9 cellular contexts compared by ENCODE assay signal in the genomic region with DNA sequence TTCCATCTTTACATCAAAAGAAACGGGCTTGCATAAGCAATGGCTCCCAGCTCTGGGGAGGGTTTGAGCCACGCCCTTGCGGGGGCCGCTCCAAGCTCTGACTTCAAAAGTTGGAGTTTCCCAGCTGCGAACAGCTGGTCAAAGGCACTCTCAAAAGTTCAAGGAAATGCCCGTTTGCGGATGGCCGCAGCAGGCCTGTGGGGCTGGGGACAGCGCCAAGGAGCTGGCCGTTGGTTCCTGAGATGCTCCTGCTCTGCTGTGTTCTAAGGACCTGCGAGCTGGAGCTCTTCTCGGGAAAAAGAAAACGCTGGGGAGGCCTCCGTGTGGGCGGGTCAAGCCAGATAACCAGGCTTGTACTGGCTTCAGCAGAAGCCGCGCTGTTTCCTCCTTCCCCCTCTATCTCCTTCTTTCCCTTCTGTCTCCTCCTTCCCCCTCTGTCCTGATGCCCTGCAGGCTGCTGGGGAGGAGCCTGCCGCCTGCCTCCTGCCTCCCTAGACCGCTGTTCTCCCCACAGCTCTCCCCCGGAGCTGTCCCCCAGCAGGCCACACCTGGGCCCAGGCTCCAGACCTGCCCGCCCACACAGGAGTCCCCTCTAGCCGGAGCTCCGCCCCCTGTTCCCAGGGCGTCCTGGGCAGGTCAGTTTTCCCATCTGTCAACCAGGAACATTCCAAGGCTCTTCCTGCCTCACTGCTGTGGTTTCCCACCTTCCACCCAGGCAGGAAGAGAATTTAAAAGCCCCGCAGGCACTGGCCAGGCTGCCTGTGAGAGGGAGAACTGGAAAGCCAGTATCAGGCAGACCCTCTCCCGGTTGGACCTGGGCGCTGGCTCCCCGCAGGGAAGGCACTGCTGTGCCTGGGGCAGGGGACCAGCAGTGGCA. TPM values are rescaled to one million over a fixed set of nuclear protein-coding genes. Genes with fewer than 3 reads are reported as not detected.
DNase-seq lines count a peak whose midpoint lies in the region; ATAC-seq, FAIRE-seq and TF ChIP-seq lines count a peak whose summit lies in the region.
"Had no signal": no experiment of that assay in that cellular context is flagged by ENCODE, and none has a peak within 500 bp of the region (broad histone marks: within the 10 kb centered on the region; RNA-seq: fewer than 3 reads in every experiment).

No MANE protein-coding gene starts in this region.

- POLR2A ChIA-PET in endothelial cell of umbilical vein (lab: Charles Lee) = no interaction called here

- TF ChIP-seq POLR2A in Peyer's patch (IDR thresholded peaks at IDR 0.05) (no peak), endothelial cell of umbilical vein (IDR thresholded peaks at IDR 0.05; ENCODE audit: low read depth, low read length) (no peak)

- BruUV-seq in endothelial cell of umbilical vein (replicated peaks; lab: Mats Ljungman, UMichigan) = no TSS peak

- no peaks in the 10 kb centered on the region for H3K79me2 ChIP-seq in endothelial cell of umbilical vein (ENCODE audit: control insufficient read depth, insufficient read depth, low read length)

- no peak for ATAC-seq in HG02610 (IDR thresholded peaks at IDR 0.05; ENCODE audit: unreplicated experiment)

- no peaks in the 10 kb centered on the region for H3K9me3 ChIP-seq in Peyer's patch
- H3K9me3 ChIP-seq in endothelial cell of umbilical vein (replicated peaks; ENCODE audit: control insufficient read depth, insufficient read depth, low read length) = no peaks in the 10 kb centered on the region
- no peaks in the 10 kb centered on the region for H3K9me3 ChIP-seq in mucosa of stomach (ENCODE audit: control insufficient read depth, low read length)

- peak; percentile 36 for DNase-seq in DMS153 (lab: John Stamatoyannopoulos, UW)
- no peak for DNase-seq in DMS153 treated with DMSO at 0.1 percent for 48 hours (lab: John Stamatoyannopoulos, UW; ENCODE audit: unreplicated experiment)
- DNase-seq in Peyer's patch = peak in 1 of 3 donors; percentile 70
- peak; percentile 31 for DNase-seq in endothelial cell of umbilical vein (ENCODE audit: low read depth, low spot score)
- DNase-seq in NCI-H524 treated with DMSO at 0.1 percent for 48 hours (lab: John Stamatoyannopoulos, UW) = no peak
- no peak for DNase-seq in activated CD4-positive, alpha-beta T cell treated with anti-CD3 and anti-CD28 coated beads, Interleukin-2, amount 50 U/mL, for 1 hour

- peak overlapping the region; percentile 22 to 70 (median 58) for H3K27ac ChIP-seq in Peyer's patch
- no peak overlapping the region for H3K27ac ChIP-seq in endothelial cell of umbilical vein (ENCODE audit: insufficient read depth, low read depth, low read length)

- H3K36me3 ChIP-seq in Peyer's patch (peaks cover 0 to 19% (median 0%) of the 10 kb centered on the region in 3 donors), endothelial cell of umbilical vein (ENCODE audit: control insufficient read depth in 2 of 2, extremely low read depth in 1 of 2, insufficient read depth in 2 of 2, low read length in 2 of 2) (peaks cover 0 to 6% of the 10 kb centered on the region in 2 experiments), mucosa of stomach (ENCODE audit: control insufficient read depth, insufficient read depth, low read length) (no peaks in the 10 kb centered on the region)

- TF ChIP-seq CTCF in Peyer's patch (IDR thresholded peaks at IDR 0.05) (no peak), endothelial cell of umbilical vein (IDR thresholded peaks at IDR 0.05; ENCODE audit: extremely low read depth in 1 of 2, insufficient read depth in 1 of 2, low read depth in 1 of 2, low read length in 2 of 2) (no peak)

- H3K27me3 ChIP-seq in Peyer's patch = no peaks in the 10 kb centered on the region
- H3K27me3 ChIP-seq in endothelial cell of umbilical vein (ENCODE audit: control insufficient read depth in 2 of 2, insufficient read depth in 2 of 2, low read length in 2 of 2) = no peaks in the 10 kb centered on the region
- peaks cover 5% of the 10 kb centered on the region for H3K27me3 ChIP-seq in mucosa of stomach (ENCODE audit: control insufficient read depth, insufficient read depth, low read length)

- peak overlapping the region; percentile 53 for H3K4me2 ChIP-seq in endothelial cell of umbilical vein (ENCODE audit: insufficient read depth, low read length)

- H3K9ac ChIP-seq in endothelial cell of umbilical vein (replicated peaks; ENCODE audit: extremely low read depth, insufficient read depth, low read length) (no peak overlapping the region), mucosa of stomach (ENCODE audit: low read length) (peak overlapping the region; percentile 49)

- FAIRE-seq in endothelial cell of umbilical vein (lab: Jason Lieb, UNC) = peak; percentile 75
- FAIRE-seq: A204.1 had no signal

- peak overlapping the region in 2 of 4 donors; percentile 21 to 23 for H3K4me3 ChIP-seq in Peyer's patch
- H3K4me3 ChIP-seq in endothelial cell of umbilical vein (replicated peaks in 1 of 3; ENCODE audit: insufficient read depth in 1 of 3, low read depth in 1 of 3, low read length in 3 of 3) = no peak overlapping the region
- no peak overlapping the region for H3K4me3 ChIP-seq in mucosa of stomach (ENCODE audit: low read length)

- CTCF ChIA-PET in endothelial cell of umbilical vein (lab: Charles Lee) = interaction anchor here (0.6 to 6.0 kb wide), 13 partner anchors 9 to 377 kb away, joined by 3 to 49 read pairs (median 8); no protein-coding TSS in a partner anchor

- dilution Hi-C loops in endothelial cell of umbilical vein (cut with MboI; ENCODE audit: extremely low pct_ligation_motif_present, low sequenced_read_pairs) = no loop called here

- H2AFZ ChIP-seq in endothelial cell of umbilical vein (ENCODE audit: low read depth, low read length) = peak overlapping the region; percentile 86

- H4K20me1 ChIP-seq in endothelial cell of umbilical vein (replicated peaks; ENCODE audit: control insufficient read depth, extremely low read depth, insufficient read depth, low read length) = no peaks in the 10 kb centered on the region

- H3K9me1 ChIP-seq in endothelial cell of umbilical vein (replicated peaks; ENCODE audit: control insufficient read depth, extremely low read depth, insufficient read depth, low read length) = no peaks in the 10 kb centered on the region

- H3K4me1 ChIP-seq in Peyer's patch (peaks cover 0 to 16% (median 5%) of the 10 kb centered on the region in 4 donors), endothelial cell of umbilical vein (ENCODE audit: control insufficient read depth, extremely low read depth, insufficient read depth, low read length) (peaks cover 4% of the 10 kb centered on the region), mucosa of stomach (ENCODE audit: control insufficient read depth, insufficient read depth, low read length) (peaks cover 12% of the 10 kb centered on the region)

- intact Hi-C loops in endothelial cell of umbilical vein (cut with micrococcal nuclease) = no loop called here

TF ChIP-seq in endothelial cell of umbilical vein, 7 proteins besides CTCF, POLR2A, EP300 and RAD21:
- TF ChIP-seq GATA2 (IDR thresholded peaks at IDR 0.05; ENCODE audit: insufficient read depth, insufficient read length, low read depth, low read length) (no peak), POLR2AphosphoS5 (IDR thresholded peaks at IDR 0.05; ENCODE audit: insufficient read depth, low read depth, low read length) (no peak), FOS (IDR thresholded peaks at IDR 0.05; ENCODE audit: borderline replicate concordance, insufficient read depth, low read length) (no peak)
- TF ChIP-seq, protein P1, sequence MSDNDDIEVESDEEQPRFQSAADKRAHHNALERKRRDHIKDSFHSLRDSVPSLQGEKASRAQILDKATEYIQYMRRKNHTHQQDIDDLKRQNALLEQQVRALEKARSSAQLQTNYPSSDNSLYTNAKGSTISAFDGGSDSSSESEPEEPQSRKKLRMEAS (IDR thresholded peaks at IDR 0.05; ENCODE audit: insufficient read depth, insufficient read length) = no peak

RNA-seq across cellular contexts. Expression of a gene that starts 14.1 kb away (rescaled TPM):
- total RNA-seq in Peyer's patch = 10 to 100 TPM in 2 of 4 donors, 1 to 10 TPM in 2; 4.0 to 17.3 (median 11.5) TPM
- 11.0 and 11.3 TPM in 2 replicates for total RNA-seq in endothelial cell of umbilical vein
- 10.2 and 10.5 TPM in 2 replicates for polyA plus RNA-seq in endothelial cell of umbilical vein
- 8.7 and 9.3 TPM in 2 replicates for polyA plus RNA-seq in endothelial cell of umbilical vein (2011; cell fraction: cytosol; rRNA removed)
- polyA plus RNA-seq in endothelial cell of umbilical vein (2011; cell fraction: nucleus; rRNA removed) = 11.0 and 12.5 TPM in 2 replicates
- 4.2 and 5.3 TPM in 2 replicates for polyA plus RNA-seq in endothelial cell of umbilical vein (2012)
- 22.9 and 28.0 TPM in 2 replicates for polyA minus RNA-seq in endothelial cell of umbilical vein
- polyA minus RNA-seq in endothelial cell of umbilical vein (2011; cell fraction: cytosol; rRNA and poly(A)+ RNA removed) = 23.4 TPM
- 8.2 and 10.0 TPM in 2 replicates for polyA minus RNA-seq in endothelial cell of umbilical vein (2011; cell fraction: nucleus; rRNA and poly(A)+ RNA removed)

RNA-seq across cellular contexts. Expression of a gene that starts 22.7 kb away (rescaled TPM):
- total RNA-seq in Peyer's patch = 1 to 10 TPM in 3 of 4 donors, not detected in 1; 1.3 to 5.8 (median 1.6) TPM
- total RNA-seq in endothelial cell of umbilical vein = 0.25 TPM in 1 of 2 replicates, not detected in the other
- 0.03 TPM in 1 of 2 replicates, not detected in the other for polyA plus RNA-seq in endothelial cell of umbilical vein
- polyA plus RNA-seq in endothelial cell of umbilical vein (2011; cell fraction: cytosol; rRNA removed) = 0.01 and 0.03 TPM in 2 replicates
- 0.04 TPM in 1 of 2 replicates, not detected in the other for polyA plus RNA-seq in endothelial cell of umbilical vein (2011; cell fraction: nucleus; rRNA removed)
- 0.08 TPM in 1 of 2 replicates, not detected in the other for polyA plus RNA-seq in endothelial cell of umbilical vein (2012)
- polyA minus RNA-seq in endothelial cell of umbilical vein = not detected in 2 replicates
- polyA minus RNA-seq in endothelial cell of umbilical vein (2011; cell fraction: cytosol; rRNA and poly(A)+ RNA removed) = not detected
- not detected in 2 replicates for polyA minus RNA-seq in endothelial cell of umbilical vein (2011; cell fraction: nucleus; rRNA and poly(A)+ RNA removed)

Comparison
In these comparisons a context has a peak if more than half of its experiments do, and no peak if none do; other contexts are left out.
1. DNase-seq: peak in DMS153 (single experiment) and endothelial cell of umbilical vein (single experiment); none in DMS153 treated with DMSO at 0.1 percent for 48 hours (single experiment), NCI-H524 treated with DMSO at 0.1 percent for 48 hours (single experiment) and activated CD4-positive, alpha-beta T cell treated with anti-CD3 and anti-CD28 coated beads, Interleukin-2, amount 50 U/mL, for 1 hour (single experiment).